Comparison of ENCODE assay signal across 9 cellular contexts in the genomic region with DNA sequence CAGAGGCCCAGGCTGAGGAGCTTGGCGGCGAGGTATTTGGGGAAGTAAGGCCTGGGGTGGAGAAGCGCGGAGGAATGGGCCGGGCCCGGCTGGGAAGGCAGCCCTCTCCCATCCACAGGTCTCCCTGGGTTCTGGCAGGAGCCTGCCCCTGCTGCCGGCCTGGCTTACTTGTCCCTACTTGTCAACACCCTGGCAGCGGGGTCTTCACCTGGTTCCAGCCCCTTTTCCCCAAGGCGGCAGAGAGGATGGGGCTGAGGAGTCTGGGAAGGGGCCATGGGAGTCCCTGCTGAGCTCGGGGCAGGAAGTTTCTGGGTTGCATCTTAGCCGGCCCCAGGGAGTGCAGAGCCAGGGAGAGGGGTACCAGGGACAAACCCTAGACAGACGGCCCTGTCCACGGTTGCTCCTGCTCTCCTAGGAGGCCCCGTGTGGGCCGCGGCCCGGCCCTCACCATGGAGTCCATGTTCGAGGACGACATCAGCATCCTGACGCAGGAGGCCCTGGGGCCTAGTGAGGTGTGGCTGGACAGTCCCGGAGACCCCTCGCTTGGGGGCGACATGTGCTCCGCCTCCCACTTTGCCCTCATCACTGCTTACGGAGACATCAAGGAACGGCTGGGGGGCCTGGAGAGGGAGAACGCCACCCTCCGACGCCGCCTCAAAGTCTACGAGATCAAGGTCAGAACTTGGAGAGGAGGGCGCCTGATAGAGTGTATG. TPM values are rescaled to one million over a fixed set of nuclear protein-coding genes. Genes with fewer than 3 reads are reported as not detected.
DNase-seq lines count a peak whose midpoint lies in the region; ATAC-seq and TF ChIP-seq lines count a peak whose summit lies in the region.
"Had no signal": no experiment of that assay in that cellular context is flagged by ENCODE, and none has a peak within 500 bp of the region (broad histone marks: within the 10 kb centered on the region; RNA-seq: fewer than 3 reads in every experiment).

No MANE protein-coding gene starts in this region.

- H3K9ac ChIP-seq in iPS-15b (ENCODE audit: low read depth, low read length) (peak overlapping the region; percentile 37), skeletal muscle tissue (ENCODE audit: low read depth in 1 of 3, low read length in 3 of 3) (peak overlapping the region; percentile 4 to 83 (median 72))

- no peaks in the 10 kb centered on the region for H3K79me2 ChIP-seq in GM23338 (replicated peaks; ENCODE audit: insufficient read depth)

- H3K27me3 ChIP-seq in GM23338 (ENCODE audit: insufficient read depth) (peaks cover 8% of the 10 kb centered on the region; the same call in 1 of the 2 replicates), iPS-15b (ENCODE audit: control insufficient read depth, insufficient read depth, low read length) (peaks cover 3% of the 10 kb centered on the region), skeletal muscle tissue (ENCODE audit: control insufficient read depth in 3 of 3, insufficient read depth in 3 of 3, low read length in 3 of 3) (no peaks in the 10 kb centered on the region)

- peaks cover 39% of the 10 kb centered on the region for H3K4me1 Mint-ChIP-seq in GM23338
- H3K4me1 Mint-ChIP-seq in activated CD4-positive, alpha-beta memory T cell treated with anti-CD3 and anti-CD28 coated beads, Interleukin-2, amount 10 ng/mL, durations not matched to agents 7 days and 5 days = peaks cover 52% of the 10 kb centered on the region

- TF ChIP-seq CTCF in GM23338 (conservative IDR thresholded peaks at IDR 0.05; ENCODE audit: low read depth in 2 of 2) = no peak

- H3K4me2 ChIP-seq in GM23338 = peak overlapping the region; percentile 99

- H3K4me1 ChIP-seq in GM23338 (ENCODE audit: insufficient read depth) = peaks cover 23% of the 10 kb centered on the region
- peaks cover 18% of the 10 kb centered on the region for H3K4me1 ChIP-seq in iPS-15b (ENCODE audit: control insufficient read depth, insufficient read depth, low read length)
- H3K4me1 ChIP-seq in skeletal muscle tissue (ENCODE audit: control insufficient read depth in 3 of 3, insufficient read depth in 3 of 3, low read length in 3 of 3) = peaks cover 13 to 24% (median 22%) of the 10 kb centered on the region in 3 donors

- H3K4me3 ChIP-seq in GM23338 (peak overlapping the region; percentile 93), iPS-15b (ENCODE audit: low read depth, low read length) (peak overlapping the region; percentile 95), skeletal muscle tissue (ENCODE audit: low read length in 3 of 3) (peak overlapping the region in 2 of 3 donors; percentile 81)

- H2AFZ ChIP-seq in GM23338 = peak overlapping the region; percentile 90

- ATAC-seq in GM23338 = peak; percentile 25; the same call in 2 of the 3 replicates
- ATAC-seq in HG02884 (IDR thresholded peaks at IDR 0.05; ENCODE audit: unreplicated experiment) = no peak

- H3K27me3 Mint-ChIP-seq in GM23338 (ENCODE audit: insufficient read depth, low read depth, poor library complexity) = peaks cover 13% of the 10 kb centered on the region
- peaks cover 9% of the 10 kb centered on the region for H3K27me3 Mint-ChIP-seq in activated CD4-positive, alpha-beta memory T cell treated with anti-CD3 and anti-CD28 coated beads, Interleukin-2, amount 10 ng/mL, durations not matched to agents 7 days and 5 days

- POLR2A ChIA-PET in activated CD4-positive, alpha-beta memory T cell treated with anti-CD3 and anti-CD28 coated beads, Interleukin-2, amount 10 ng/mL, durations not matched to agents 7 days and 5 days (lab: Charles Lee) = interaction anchor here (0.6 to 22.2 kb wide), 5 partner anchors 8 to 45 kb away, joined by 3 to 463 read pairs (median 6); a partner anchor contains a TSS

- 0 out of 2 replicates have a peak, but pooled peaks cover 3% of the 10 kb centered on the region for H4K20me1 ChIP-seq in GM23338 (replicated peaks; ENCODE audit: insufficient read depth)

- H3K36me3 ChIP-seq in GM23338 (ENCODE audit: insufficient read depth) (no peaks in the 10 kb centered on the region; the same call in 1 of the 2 replicates), iPS-15b (ENCODE audit: control insufficient read depth, insufficient read depth, low read length) (peaks cover 7% of the 10 kb centered on the region), skeletal muscle tissue (ENCODE audit: control insufficient read depth in 3 of 3, insufficient read depth in 3 of 3, low read length in 3 of 3) (peaks cover 4 to 9% (median 6%) of the 10 kb centered on the region in 3 donors)

- H3K27ac Mint-ChIP-seq in GM23338 = no peak overlapping the region
- H3K27ac Mint-ChIP-seq in activated CD4-positive, alpha-beta memory T cell treated with anti-CD3 and anti-CD28 coated beads, Interleukin-2, amount 10 ng/mL, durations not matched to agents 7 days and 5 days = no peak overlapping the region

- no peak for DNase-seq in GM23338 (ENCODE audit: low spot score)
- DNase-seq in activated CD4-positive, alpha-beta memory T cell treated with anti-CD3 and anti-CD28 coated beads, Interleukin-2, amount 10 ng/mL, durations not matched to agents 7 days and 5 days = no peak
- no peak for DNase-seq in mucosa of gallbladder (ENCODE audit: low spot score)
- no peak for DNase-seq in T1000 (lab: John Stamatoyannopoulos, UW)
- no peak for DNase-seq in activated CD4-positive, alpha-beta T cell treated with anti-CD3 and anti-CD28 coated beads for 4 hours

- no peaks in the 10 kb centered on the region for H3K9me3 Mint-ChIP-seq in GM23338
- H3K9me3 Mint-ChIP-seq in activated CD4-positive, alpha-beta memory T cell treated with anti-CD3 and anti-CD28 coated beads, Interleukin-2, amount 10 ng/mL, durations not matched to agents 7 days and 5 days = no peaks in the 10 kb centered on the region

- H3K36me3 Mint-ChIP-seq in GM23338 (ENCODE audit: low read depth) = peaks cover 3% of the 10 kb centered on the region; the same call in 2 of the 3 replicates
- no peaks in the 10 kb centered on the region for H3K36me3 Mint-ChIP-seq in activated CD4-positive, alpha-beta memory T cell treated with anti-CD3 and anti-CD28 coated beads, Interleukin-2, amount 10 ng/mL, durations not matched to agents 7 days and 5 days (ENCODE audit: low read depth)

- H3K9me3 ChIP-seq in iPS-15b (ENCODE audit: control insufficient read depth, insufficient read depth, low read length) = no peaks in the 10 kb centered on the region
- H3K9me3 ChIP-seq in skeletal muscle tissue (ENCODE audit: control insufficient read depth in 3 of 3, low read length in 3 of 3) = no peaks in the 10 kb centered on the region

- peaks cover 14% of the 10 kb centered on the region; the same call in 1 of the 2 replicates for H3F3A ChIP-seq in GM23338 (replicated peaks; ENCODE audit: low read depth)

- no peaks in the 10 kb centered on the region for H3K9me2 ChIP-seq in GM23338 (ENCODE audit: insufficient read depth)

- H3K27ac ChIP-seq in GM23338 (ENCODE audit: low read depth) (no peak overlapping the region), skeletal muscle tissue (ENCODE audit: low read depth, low read length) (peak overlapping the region; percentile 73)

- CTCF ChIA-PET in activated CD4-positive, alpha-beta memory T cell treated with anti-CD3 and anti-CD28 coated beads, Interleukin-2, amount 10 ng/mL, durations not matched to agents 7 days and 5 days (lab: Charles Lee) = interaction anchor here (1.7 to 7.6 kb wide), 3 partner anchors 22 to 94 kb away, joined by 7 to 135 read pairs (median 26); a partner anchor contains a TSS

- peak overlapping the region; percentile 88 for H3K4me3 Mint-ChIP-seq in GM23338
- peak overlapping the region; percentile 68 for H3K4me3 Mint-ChIP-seq in activated CD4-positive, alpha-beta memory T cell treated with anti-CD3 and anti-CD28 coated beads, Interleukin-2, amount 10 ng/mL, durations not matched to agents 7 days and 5 days

RNA-seq across cellular contexts. Expression of a gene that starts 1.9 kb away (rescaled TPM):
- total RNA-seq in GM23338 (2014; rRNA removed; shearing (Covaris generic)) = 10.6 and 12.1 TPM in 2 replicates
- 2.2 and 2.5 TPM in 2 replicates for polyA plus RNA-seq in GM23338 (2016; fragmentation: Nextera tagmentation; extraction: Ambion mirVana)
- 1 to 10 TPM; 7.0 TPM for total RNA-seq in activated CD4-positive, alpha-beta memory T cell treated with anti-CD3 and anti-CD28 coated beads, Interleukin-2, amount 10 ng/mL, durations not matched to agents 7 days and 5 days
- total RNA-seq in skeletal muscle tissue (7.8 TPM), mucosa of gallbladder (9.2 TPM)

RNA-seq across cellular contexts. Expression of a gene that starts 37.2 kb away (rescaled TPM):
- not detected in 2 replicates for total RNA-seq in GM23338 (2014; rRNA removed; shearing (Covaris generic))
- polyA plus RNA-seq in GM23338 (2016; fragmentation: Nextera tagmentation; extraction: Ambion mirVana) = not detected in 2 replicates
- total RNA-seq in activated CD4-positive, alpha-beta memory T cell treated with anti-CD3 and anti-CD28 coated beads, Interleukin-2, amount 10 ng/mL, durations not matched to agents 7 days and 5 days = 10 to 100 TPM; 58.3 to 61.1 TPM
- not detected for total RNA-seq in skeletal muscle tissue
- total RNA-seq in mucosa of gallbladder = 1.8 TPM
- total RNA-seq: epithelial cell of proximal tubule had no signal

RNA-seq across cellular contexts. Expression of a gene that starts 46.1 kb away (rescaled TPM):
- total RNA-seq in GM23338 (2014; rRNA removed; shearing (Covaris generic)) = 526 and 599 TPM in 2 replicates
- 219 and 274 TPM in 2 replicates for polyA plus RNA-seq in GM23338 (2016; fragmentation: Nextera tagmentation; extraction: Ambion mirVana)
- 100 to 1,000 TPM; 329 to 334 TPM for total RNA-seq in activated CD4-positive, alpha-beta memory T cell treated with anti-CD3 and anti-CD28 coated beads, Interleukin-2, amount 10 ng/mL, durations not matched to agents 7 days and 5 days
- total RNA-seq in skeletal muscle tissue (119 TPM), mucosa of gallbladder (207 TPM)

Comparison
In these comparisons a context has a peak if more than half of its experiments do, and no peak if none do; other contexts are left out.
1. RNA of a gene that starts 37.2 kb away (total RNA-seq): 58.3 to 61.1 TPM in activated CD4-positive, alpha-beta memory T cell treated with anti-CD3 and anti-CD28 coated beads, Interleukin-2, amount 10 ng/mL, durations not matched to agents 7 days and 5 days; 1.8 TPM in mucosa of gallbladder (single experiment), not detected in GM23338 and not detected in skeletal muscle tissue (single experiment); every median in the first group is over 10 times any median in the second.
2. Peak in every context shown above with its lines, with median percentiles within 50 percentile points of each other: H3K4me3 ChIP-seq.